ENCODE assay signal across 24 cellular contexts in genomic region chr12:1858456-1858855, GRCh38.
A peak's percentile ranks its signal among the peaks of the same experiment; 100 is the strongest.
DNase-seq lines count a peak whose midpoint lies in the region; ATAC-seq, FAIRE-seq and TF ChIP-seq lines count a peak whose summit lies in the region.
"Had no signal": no experiment of that assay in that cellular context is flagged by ENCODE, and none has a peak within 500 bp of the region (broad histone marks: within the 10 kb centered on the region; RNA-seq: fewer than 3 reads in every experiment).

No MANE protein-coding gene starts in this region.

- peaks cover 23% of the 10 kb centered on the region for H3K27me3 ChIP-seq in RWPE2 (ENCODE audit: insufficient read depth, poor library complexity, severe bottlenecking)
- H3K27me3 ChIP-seq: BE2C; BLaER1 treated with 17β-estradiol and CSF1 and Interleukin-3, amounts not matched to agents 10 nM and 100 nM had no signal

- no peaks in the 10 kb centered on the region for H3K4me1 ChIP-seq in RWPE2 (ENCODE audit: insufficient read depth, poor library complexity, severe bottlenecking)
- H3K4me1 ChIP-seq: A549, BE2C, HAP-1 had no signal

- H3K9me3 ChIP-seq in RWPE2 (ENCODE audit: severe bottlenecking), result no peaks in the 10 kb centered on the region
- H3K9me3 ChIP-seq: A549, HAP-1 had no signal

- TF ChIP-seq CTCF in RWPE2 (IDR thresholded peaks at IDR 0.05; ENCODE audit: poor library complexity, severe bottlenecking), result no peak

- H3K4me3 ChIP-seq in RWPE2 (ENCODE audit: severe bottlenecking), result no peak overlapping the region
- H3K4me3 ChIP-seq: A549; BLaER1 treated with 17β-estradiol and CSF1 and Interleukin-3, amounts not matched to agents 10 nM and 100 nM; GM12878; GM23338; HAP-1 had no signal

- no peak for ATAC-seq in RWPE2 (ENCODE audit: low read depth)
- ATAC-seq in GM18867 (IDR thresholded peaks at IDR 0.05; ENCODE audit: unreplicated experiment), result no peak
- ATAC-seq: A549, GM12878, GM23338 had no signal

- no peak overlapping the region for H3K27ac ChIP-seq in RWPE2 (ENCODE audit: poor library complexity, severe bottlenecking)
- H3K27ac ChIP-seq: A549; BLaER1 treated with 17β-estradiol and CSF1 and Interleukin-3, amounts not matched to agents 10 nM and 100 nM had no signal

- peak; percentile 81 for FAIRE-seq in urothelium cell line (lab: Jason Lieb, UNC)
- FAIRE-seq: A549, D721Med, GM12878 had no signal

- H3K36me3 ChIP-seq in RWPE2 (ENCODE audit: low read depth), result no peaks in the 10 kb centered on the region
- H3K36me3 ChIP-seq: BE2C, HAP-1 had no signal

- DNase-seq in activated effector memory CD4-positive, alpha-beta T cell treated with anti-CD3 and anti-CD28 coated beads, Interleukin-2, amount 50 U/mL, for 16 hours, result peak; percentile 36
- no peak for DNase-seq in activated effector memory CD4-positive, alpha-beta T cell treated with Interleukin-2 at 50 U/mL for 16 hours
- DNase-seq in RWPE2 (ENCODE audit: low spot score) (peak; percentile 54), islet precursor cell (peak; percentile 40), urothelium cell line (ENCODE audit: low spot score) (no peak)
- DNase-seq in activated naive CD4-positive, alpha-beta T cell treated with anti-CD3 and anti-CD28 coated beads, Interleukin-2, amount 50 U/mL, for 16 hours, result no peak
- DNase-seq: 8988T; ACHN; AML-193; BE2C; CD4-positive, alpha-beta T cell; CD8-positive, alpha-beta memory T cell; DMS 273 treated with DMSO at 0.1 percent for 48 hours; DMS79; EL; GDM1; HFFc6 had no signal

Comparison
In these comparisons a context has a peak if more than half of its experiments do, and no peak if none do; other contexts are left out.
1. DNase-seq: peak in activated effector memory CD4-positive, alpha-beta T cell treated with anti-CD3 and anti-CD28 coated beads, Interleukin-2, amount 50 U/mL, for 16 hours (single experiment), RWPE2 (single experiment) and islet precursor cell (single experiment); none in activated effector memory CD4-positive, alpha-beta T cell treated with Interleukin-2 at 50 U/mL for 16 hours (single experiment), urothelium cell line (single experiment) and activated naive CD4-positive, alpha-beta T cell treated with anti-CD3 and anti-CD28 coated beads, Interleukin-2, amount 50 U/mL, for 16 hours (single experiment).